ENCODE assay signal across 21 cellular contexts in genomic region chr10:71335173-71335572, GRCh38.
"Had no signal": no experiment of that assay in that cellular context is flagged by ENCODE, and none has a peak within 500 bp of the region (broad histone marks: within the 10 kb centered on the region; RNA-seq: fewer than 3 reads in every experiment).

No MANE protein-coding gene starts in this region.

- H3K9me3 ChIP-seq: body of pancreas, left ventricle myocardium inferior, pancreas, SK-N-SH, upper lobe of right lung had no signal

- DNase-seq: activated CD4-positive, alpha-beta T cell treated with anti-CD3 and anti-CD28 coated beads, Interleukin-2, amount 50 U/mL, for 4 hours; activated CD8-positive, alpha-beta memory T cell treated with anti-CD3 and anti-CD28 coated beads for 24 hours; activated CD8-positive, alpha-beta memory T cell treated with anti-CD3 and anti-CD28 coated beads, Interleukin-2, amount 50 U/mL, for 48 hours; activated naive CD4-positive, alpha-beta T cell treated with Interleukin-2 at 50 U/mL for 16 hours; activated T-cell treated with anti-CD3 and anti-CD28 coated beads, Interleukin-2, amount 50 U/mL, for 4 hours; anterior cingulate cortex; body of pancreas; effector memory CD4-positive, alpha-beta T cell; foreskin melanocyte; left ventricle myocardium inferior; naive thymus-derived CD8-positive, alpha-beta T cell; SK-N-SH; small intestine; stimulated activated CD4-positive, alpha-beta T cell treated with anti-CD3 and anti-CD28 coated beads, Interleukin-2, amount 100 ng/mL, for 24 hours; stimulated activated naive B cell treated with anti-CD40 and anti-IgM and Interleukin-4, amounts not matched to agents 10 μg/mL and 1 μg/mL and 100 μg/mL, for 72 hours; T-helper 2 cell; upper lobe of right lung had no signal

- H3K9me3 Mint-ChIP-seq: activated T-cell treated with anti-CD3 and anti-CD28 coated beads, Interleukin-2, amount 50 U/mL, for 4 hours; naive thymus-derived CD8-positive, alpha-beta T cell; stimulated activated naive B cell treated with anti-CD40 and anti-IgM and Interleukin-4, amounts not matched to agents 10 μg/mL and 1 μg/mL and 100 μg/mL, for 72 hours had no signal

- H3K27me3 ChIP-seq: body of pancreas, pancreas, upper lobe of right lung had no signal

- ATAC-seq: activated T-cell treated with anti-CD3 and anti-CD28 coated beads, Interleukin-2, amount 50 U/mL, for 4 hours; body of pancreas; esophagus mucosa; naive thymus-derived CD8-positive, alpha-beta T cell; pancreas; sciatic nerve; stimulated activated naive B cell treated with anti-CD40 and anti-IgM and Interleukin-4, amounts not matched to agents 10 μg/mL and 1 μg/mL and 100 μg/mL, for 72 hours; upper lobe of right lung had no signal

- H3K4me2 ChIP-seq: SK-N-SH had no signal

- H3K9ac ChIP-seq: SK-N-SH had no signal

- H3K36me3 ChIP-seq: pancreas had no signal

- H3K4me3 ChIP-seq: body of pancreas, left ventricle myocardium inferior, pancreas, upper lobe of right lung had no signal

- H3K27ac Mint-ChIP-seq: stimulated activated naive B cell treated with anti-CD40 and anti-IgM and Interleukin-4, amounts not matched to agents 10 μg/mL and 1 μg/mL and 100 μg/mL, for 72 hours had no signal

- H3K27ac ChIP-seq: body of pancreas, left ventricle myocardium inferior, pancreas, upper lobe of right lung had no signal

- H3K4me1 ChIP-seq: body of pancreas, left ventricle myocardium inferior had no signal

- FAIRE-seq: endothelial cell of umbilical vein, pancreas, small intestine had no signal

- H3K4me3 Mint-ChIP-seq: activated T-cell treated with anti-CD3 and anti-CD28 coated beads, Interleukin-2, amount 50 U/mL, for 4 hours; naive thymus-derived CD8-positive, alpha-beta T cell; stimulated activated naive B cell treated with anti-CD40 and anti-IgM and Interleukin-4, amounts not matched to agents 10 μg/mL and 1 μg/mL and 100 μg/mL, for 72 hours had no signal

- H3K27me3 Mint-ChIP-seq: naive thymus-derived CD8-positive, alpha-beta T cell; stimulated activated naive B cell treated with anti-CD40 and anti-IgM and Interleukin-4, amounts not matched to agents 10 μg/mL and 1 μg/mL and 100 μg/mL, for 72 hours had no signal
